ENCODE assay signal across 8 cellular contexts in the genomic region with DNA sequence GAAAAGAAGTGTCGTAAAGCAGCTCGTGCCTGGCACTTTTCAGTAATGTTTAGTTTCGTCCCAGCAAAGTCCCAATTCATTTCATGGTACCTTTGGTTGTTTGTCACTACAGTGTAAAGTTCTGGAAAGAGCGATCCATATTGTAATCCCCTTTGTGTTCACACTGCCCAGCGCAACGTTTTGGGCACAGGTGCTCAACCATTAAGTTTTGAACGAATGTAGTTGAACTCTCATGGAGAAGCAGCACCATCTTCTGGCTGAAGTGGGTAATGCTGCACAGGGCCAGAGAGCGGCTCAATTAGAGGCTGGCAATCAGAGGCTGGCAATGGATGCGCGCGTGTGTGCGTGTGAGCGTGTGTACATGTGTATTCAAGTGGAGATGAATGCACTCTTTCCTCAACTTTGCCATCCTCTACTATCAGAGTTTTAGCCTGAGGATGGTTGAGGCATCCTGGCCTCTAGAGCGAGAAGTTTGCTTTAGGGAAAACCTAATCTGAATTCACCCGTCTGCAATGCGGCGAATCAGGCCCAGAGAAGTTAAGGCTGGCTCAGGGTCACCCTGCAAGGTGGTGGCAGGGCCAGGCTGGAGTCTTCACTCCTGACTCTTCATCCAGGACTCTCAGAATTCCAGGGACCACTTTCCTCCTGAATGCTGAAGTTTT. TPM values are rescaled to one million over a fixed set of nuclear protein-coding genes. Genes with fewer than 3 reads are reported as not detected.
DNase-seq lines count a peak whose midpoint lies in the region; ATAC-seq and TF ChIP-seq lines count a peak whose summit lies in the region.

No MANE protein-coding gene starts in this region.

- peak; percentile 98 for TF ChIP-seq CTCF in BE2C (IDR thresholded peaks at IDR 0.05; ENCODE audit: low read depth, low read length)

- no peaks in the 10 kb centered on the region for H3K4me1 ChIP-seq in BE2C

- DNase-seq in BE2C: peak; percentile 82
- DNase-seq in NCI-H748 treated with DMSO at 0.1 percent for 48 hours (lab: John Stamatoyannopoulos, UW): peak; percentile 68
- peak; percentile 85 to 86 for DNase-seq in activated CD4-positive, alpha-beta T cell treated with anti-CD3 and anti-CD28 coated beads, Interleukin-2, amount 50 U/mL, for 24 hours (ENCODE audit: low read depth in 1 of 2, low spot score in 1 of 2)
- peak; percentile 58 to 74 for DNase-seq in dermis microvascular lymphatic vessel endothelial cell (ENCODE audit: low read depth in 2 of 2)
- DNase-seq in lung microvascular endothelial cell (ENCODE audit: low read depth in 2 of 2): peak; percentile 69 to 83
- peak; percentile 84 for DNase-seq in stimulated activated CD8-positive, alpha-beta memory T cell treated with anti-CD3 and anti-CD28 coated beads, Interleukin-15, amount 100 ng/mL, for 1 hour (ENCODE audit: low read depth)

- H3K4me3 ChIP-seq in BE2C (ENCODE audit: low read depth, low read length): no peak overlapping the region

- H3K36me3 ChIP-seq in BE2C: no peaks in the 10 kb centered on the region

- no peaks in the 10 kb centered on the region for H3K9me3 ChIP-seq in BE2C

- H3K27me3 ChIP-seq in BE2C: no peaks in the 10 kb centered on the region

- ATAC-seq in HG03280 (IDR thresholded peaks at IDR 0.05; ENCODE audit: unreplicated experiment) (peak; percentile 45), HG02759 (IDR thresholded peaks at IDR 0.05; ENCODE audit: unreplicated experiment) (no peak)

RNA-seq across cellular contexts. Expression of a gene that starts 29.9 kb away (rescaled TPM):
- polyA plus RNA-seq in BE2C (2012; ENCODE audit: insufficient read depth, insufficient read length, low read depth): 46.9 TPM
- total RNA-seq in dermis microvascular lymphatic vessel endothelial cell (10.1 and 10.9 TPM in 2 replicates), lung microvascular endothelial cell (8.5 and 14.7 TPM in 2 replicates)

RNA-seq across cellular contexts. Expression of a gene that starts 35.1 kb away (rescaled TPM):
- polyA plus RNA-seq in BE2C (2012; ENCODE audit: insufficient read depth, insufficient read length, low read depth): 0.65 TPM
- not detected in 2 replicates for total RNA-seq in dermis microvascular lymphatic vessel endothelial cell
- total RNA-seq in lung microvascular endothelial cell: not detected in 2 replicates

RNA-seq across cellular contexts. Expression of a gene that starts 53.7 kb away (rescaled TPM):
- polyA plus RNA-seq in BE2C (2012; ENCODE audit: insufficient read depth, insufficient read length, low read depth): not detected
- total RNA-seq in dermis microvascular lymphatic vessel endothelial cell (not detected in 2 replicates), lung microvascular endothelial cell (not detected in 2 replicates)
